ENCODE assay signal across 8 cellular contexts in genomic region chr16:79599837-79600635, GRCh38. TPM values are rescaled to one million over a fixed set of nuclear protein-coding genes. Genes with fewer than 3 reads are reported as not detected.
A peak's percentile ranks its signal among the peaks of the same experiment; 100 is the strongest.
DNase-seq lines count a peak whose midpoint lies in the region; ATAC-seq and TF ChIP-seq lines count a peak whose summit lies in the region.

No MANE protein-coding gene starts in this region.

- peaks cover 10 to 35% (median 17%) of the 10 kb centered on the region in 10 experiments; a peak in 19 of 20 replicates for H3K4me1 ChIP-seq in BLaER1 treated with 17β-estradiol and CSF1 and Interleukin-3, amounts not matched to agents 10 nM and 100 nM
- no peaks in the 10 kb centered on the region for H3K4me1 ChIP-seq in NT2/D1 (ENCODE audit: insufficient read depth, insufficient read length)
- H3K4me1 ChIP-seq in left ventricle myocardium inferior, result peaks cover 43% of the 10 kb centered on the region
- peaks cover 14% of the 10 kb centered on the region for H3K4me1 ChIP-seq in parathyroid adenoma

- DNase-seq in H4 (ENCODE audit: low spot score) (peak; percentile 36), NT2/D1 (ENCODE audit: low read depth, low spot score) (peak; percentile 46), amygdala (lab: John Stamatoyannopoulos, UW) (peak in 45 of 56 donors; percentile 10 to 80 (median 56)), left ventricle myocardium inferior (peak; percentile 73), retina (no peak)

- peak overlapping the region in 5 of 11 experiments; percentile 15 to 91 (median 73); a peak in 8 of 22 replicates for H3K27ac ChIP-seq in BLaER1 treated with 17β-estradiol and CSF1 and Interleukin-3, amounts not matched to agents 10 nM and 100 nM
- H3K27ac ChIP-seq in left ventricle myocardium inferior (replicated peaks), result peak overlapping the region; percentile 95
- H3K27ac ChIP-seq in parathyroid adenoma, result peak overlapping the region; percentile 96

- H3K27me3 ChIP-seq in BLaER1 treated with 17β-estradiol and CSF1 and Interleukin-3, amounts not matched to agents 10 nM and 100 nM, result peaks cover 0 to 69% (median 65%) of the 10 kb centered on the region in 11 experiments; a peak in 18 of 22 replicates
- H3K27me3 ChIP-seq in NT2/D1 (ENCODE audit: insufficient read depth, insufficient read length) (no peaks in the 10 kb centered on the region), left ventricle myocardium inferior (ENCODE audit: low read depth) (no peaks in the 10 kb centered on the region), parathyroid adenoma (ENCODE audit: control insufficient read depth, insufficient read depth, low read length) (no peaks in the 10 kb centered on the region)

- peaks cover 34% of the 10 kb centered on the region for H3K79me2 ChIP-seq in parathyroid adenoma

- no peak for ATAC-seq in GM19463 (IDR thresholded peaks at IDR 0.05; ENCODE audit: unreplicated experiment)

- peaks cover 0 to 50% (median 11%) of the 10 kb centered on the region in 11 experiments; a peak in 13 of 22 replicates for H4K20me1 ChIP-seq in BLaER1 treated with 17β-estradiol and CSF1 and Interleukin-3, amounts not matched to agents 10 nM and 100 nM

- peaks cover 0 to 44% (median 0%) of the 10 kb centered on the region in 11 experiments; a peak in 6 of 22 replicates for H3K36me3 ChIP-seq in BLaER1 treated with 17β-estradiol and CSF1 and Interleukin-3, amounts not matched to agents 10 nM and 100 nM
- peaks cover 2% of the 10 kb centered on the region for H3K36me3 ChIP-seq in NT2/D1 (ENCODE audit: insufficient read depth, insufficient read length, low read length)
- H3K36me3 ChIP-seq in left ventricle myocardium inferior, result no peaks in the 10 kb centered on the region
- H3K36me3 ChIP-seq in parathyroid adenoma (ENCODE audit: control insufficient read depth, insufficient read depth, low read length), result peaks cover 25% of the 10 kb centered on the region

- no peaks in the 10 kb centered on the region; a peak in 1 of 22 replicates for H3K9me3 ChIP-seq in BLaER1 treated with 17β-estradiol and CSF1 and Interleukin-3, amounts not matched to agents 10 nM and 100 nM (replicated peaks in 1 of 11)
- H3K9me3 ChIP-seq in NT2/D1 (ENCODE audit: insufficient read depth, low read length) (no peaks in the 10 kb centered on the region), left ventricle myocardium inferior (replicated peaks) (no peaks in the 10 kb centered on the region), parathyroid adenoma (ENCODE audit: control insufficient read depth, low read length) (no peaks in the 10 kb centered on the region)

- intact Hi-C loops in left ventricle myocardium inferior (cut with micrococcal nuclease), result loop anchor here (5.0 to 10.0 kb wide), 3 partner anchors 163 to 1098 kb away; no protein-coding TSS in a partner anchor

- peak overlapping the region; percentile 48 for H2AFZ ChIP-seq in parathyroid adenoma

- H3K9ac ChIP-seq in BLaER1 treated with 17β-estradiol and CSF1 and Interleukin-3, amounts not matched to agents 10 nM and 100 nM, result peak overlapping the region; percentile 51 to 96 (median 67); a peak in 21 of 22 replicates
- peak overlapping the region; percentile 94 for H3K9ac ChIP-seq in NT2/D1 (ENCODE audit: insufficient read length, low read depth)
- H3K9ac ChIP-seq in parathyroid adenoma, result peak overlapping the region; percentile 93

- TF ChIP-seq CTCF in left ventricle myocardium inferior (IDR thresholded peaks at IDR 0.05; ENCODE audit: borderline replicate concordance) (no peak), parathyroid adenoma (IDR thresholded peaks at IDR 0.05) (no peak)

- peak overlapping the region; percentile 25 to 100 (median 99) for H3K4me2 ChIP-seq in BLaER1 treated with 17β-estradiol and CSF1 and Interleukin-3, amounts not matched to agents 10 nM and 100 nM
- peak overlapping the region; percentile 65 for H3K4me2 ChIP-seq in parathyroid adenoma (ENCODE audit: low read length)

- peak overlapping the region; percentile 59 to 94 (median 72) for H3K4me3 ChIP-seq in BLaER1 treated with 17β-estradiol and CSF1 and Interleukin-3, amounts not matched to agents 10 nM and 100 nM
- H3K4me3 ChIP-seq in NT2/D1 (ENCODE audit: insufficient read length, low read depth) (peak overlapping the region; percentile 75), left ventricle myocardium inferior (peak overlapping the region; percentile 79), parathyroid adenoma (ENCODE audit: low read depth, low read length) (peak overlapping the region; percentile 95)

RNA-seq across cellular contexts. Expression of gene MAF, which starts 0.5 kb away (rescaled TPM):
- total RNA-seq in H4 (2014; rRNA removed; shearing (Covaris generic)), result 6.6 and 7.9 TPM in 2 replicates
- 11.5 TPM for total RNA-seq in left ventricle myocardium inferior
